In genomic region chr2:172295677-172296076, GRCh38 we compare ENCODE assay signal across 26 cellular contexts.
"Had no signal": no experiment of that assay in that cellular context is flagged by ENCODE, and none has a peak within 500 bp of the region (broad histone marks: within the 10 kb centered on the region; RNA-seq: fewer than 3 reads in every experiment).

No MANE protein-coding gene starts in this region.

- ATAC-seq: left lobe of liver; natural killer cell; right lobe of liver; stimulated activated naive B cell treated with anti-CD40 and anti-IgM and Interleukin-4, amounts not matched to agents 10 μg/mL and 1 μg/mL and 100 μg/mL, for 72 hours; stimulated activated naive CD8-positive, alpha-beta T cell treated with anti-CD3 and anti-CD28 coated beads, Interleukin-15, Interleukin-2, amounts not matched to agents 100 U/mL and 50 U/mL, for 24 hours had no signal

- H3K4me3 ChIP-seq: heart right ventricle, hepatocyte, lung, pancreas, prostate gland, right lobe of liver, smooth muscle cell, stomach, testis, thyroid gland, transverse colon, upper lobe of left lung had no signal

- DNase-seq: heart right ventricle; islet precursor cell; mesendoderm; naive B cell; natural killer cell; nephron progenitor cell; nucleus accumbens; pancreas; posterior cingulate gyrus; right lobe of liver; stimulated activated CD4-positive, alpha-beta T cell treated with anti-CD3 and anti-CD28 coated beads, Interleukin-1b, Interleukin-23, amount 100 ng/mL, for 48 hours; stimulated activated CD4-positive, alpha-beta T cell treated with anti-CD3 and anti-CD28 coated beads, Interleukin-4, amount 100 ng/mL, for 1 hour; stimulated activated naive B cell treated with anti-CD40 and anti-IgM and Interleukin-4, amounts not matched to agents 10 μg/mL and 1 μg/mL and 100 μg/mL, for 72 hours; stimulated activated naive CD8-positive, alpha-beta T cell treated with anti-CD3 and anti-CD28 coated beads, Interleukin-15, Interleukin-2, amounts not matched to agents 100 U/mL and 50 U/mL, for 24 hours; stomach; testis; thyroid gland; transverse colon; upper lobe of left lung had no signal

- H3K4me1 Mint-ChIP-seq: naive B cell; stimulated activated naive B cell treated with anti-CD40 and anti-IgM and Interleukin-4, amounts not matched to agents 10 μg/mL and 1 μg/mL and 100 μg/mL, for 72 hours had no signal

- H3K4me2 ChIP-seq: hepatocyte, smooth muscle cell had no signal

- FAIRE-seq: pancreas, urothelium cell line had no signal

- H3K27ac ChIP-seq: heart right ventricle, hepatocyte, pancreas, prostate gland, right lobe of liver, stomach, testis, thyroid gland, transverse colon, upper lobe of left lung had no signal

- H3K36me3 ChIP-seq: heart right ventricle, pancreas, prostate gland, right lobe of liver, stomach, thyroid gland, transverse colon, upper lobe of left lung had no signal

- H3K79me2 ChIP-seq: hepatocyte had no signal

- H3K27me3 ChIP-seq: heart right ventricle, pancreas, right lobe of liver, stomach, testis, thyroid gland, transverse colon, upper lobe of left lung had no signal

- H3K27ac Mint-ChIP-seq: mesothelial cell of epicardium; naive B cell; natural killer cell; nephron progenitor cell; stimulated activated naive B cell treated with anti-CD40 and anti-IgM and Interleukin-4, amounts not matched to agents 10 μg/mL and 1 μg/mL and 100 μg/mL, for 72 hours had no signal

- H3K4me1 ChIP-seq: prostate gland, right lobe of liver, testis had no signal

- H3K4me3 Mint-ChIP-seq: mesothelial cell of epicardium; naive B cell; natural killer cell; nephron progenitor cell; stimulated activated naive B cell treated with anti-CD40 and anti-IgM and Interleukin-4, amounts not matched to agents 10 μg/mL and 1 μg/mL and 100 μg/mL, for 72 hours had no signal

- H3K9me3 ChIP-seq: pancreas, prostate gland, right lobe of liver, stomach, testis, thyroid gland, transverse colon, upper lobe of left lung had no signal

- H3K36me3 Mint-ChIP-seq: mesothelial cell of epicardium; naive B cell; natural killer cell; stimulated activated naive B cell treated with anti-CD40 and anti-IgM and Interleukin-4, amounts not matched to agents 10 μg/mL and 1 μg/mL and 100 μg/mL, for 72 hours had no signal

- H3K9me3 Mint-ChIP-seq: mesothelial cell of epicardium, natural killer cell had no signal

- H2AFZ ChIP-seq: hepatocyte had no signal
